In the genomic region with DNA sequence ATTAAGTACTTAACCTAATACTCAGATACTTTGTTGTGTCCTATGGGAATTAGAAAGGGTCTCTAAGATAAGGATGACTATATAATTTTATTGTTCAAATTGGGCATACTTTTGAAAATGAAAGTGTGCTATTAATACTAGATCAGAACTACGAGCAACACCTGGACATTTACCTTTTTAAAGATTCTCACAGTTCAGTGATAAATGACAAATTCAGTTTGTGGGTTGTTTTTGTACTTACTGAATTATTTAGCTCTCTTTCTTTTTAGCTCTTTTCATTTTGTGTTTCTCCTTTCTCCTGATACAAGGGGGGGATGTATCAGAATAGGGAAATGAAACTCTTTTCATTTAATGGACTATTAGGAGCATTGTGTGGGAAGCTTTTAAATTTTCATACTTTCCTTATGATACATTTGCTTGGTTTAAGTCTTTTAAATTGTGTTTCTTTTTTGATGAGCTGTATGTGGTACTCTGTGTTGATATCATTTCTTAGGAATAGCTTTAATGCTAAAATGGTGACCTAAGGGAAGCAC, we compare ENCODE assay signal across 20 cellular contexts. TPM values are rescaled to one million over a fixed set of nuclear protein-coding genes. Genes with fewer than 3 reads are reported as not detected.
A peak's percentile ranks its signal among the peaks of the same experiment; 100 is the strongest.
DNase-seq lines count a peak whose midpoint lies in the region; ATAC-seq and TF ChIP-seq lines count a peak whose summit lies in the region.
"Had no signal": no experiment of that assay in that cellular context is flagged by ENCODE, and none has a peak within 500 bp of the region (broad histone marks: within the 10 kb centered on the region; RNA-seq: fewer than 3 reads in every experiment).

No MANE protein-coding gene starts in this region.

- CTCF ChIA-PET in RWPE1 (lab: Yijun Ruan, JAX), result interaction anchor here (0.9 kb wide), 1 partner anchor 9 kb away, joined by 4 read pairs; no protein-coding TSS in a partner anchor

- peak overlapping the region in 5 of 6 donors; percentile 25 to 94 (median 57) for H3K27ac Mint-ChIP-seq in naive B cell
- H3K27ac Mint-ChIP-seq: brain, H9 had no signal

- no peaks in the 10 kb centered on the region for H3K27me3 Mint-ChIP-seq in naive B cell
- H3K27me3 Mint-ChIP-seq: brain had no signal

- DNase-seq in SIG-M5 treated with dmso at 0.1 percent for 504 hours (lab: John Stamatoyannopoulos, UW; ENCODE audit: unreplicated experiment), result peak; percentile 17
- no peak for DNase-seq in SIG-M5 (lab: John Stamatoyannopoulos, UW)
- DNase-seq in MV-4-11 (lab: John Stamatoyannopoulos, UW), result peak; percentile 52
- DNase-seq in naive B cell, result no peak
- DNase-seq in NCI-H1417 (lab: John Stamatoyannopoulos, UW), result no peak
- no peak for DNase-seq in DMS 273 treated with DMSO at 0.1 percent for 48 hours (lab: John Stamatoyannopoulos, UW)
- no peak for DNase-seq in RWPE1 (ENCODE audit: low spot score)
- DNase-seq: activated CD4-positive, alpha-beta T cell treated with anti-CD3 and anti-CD28 coated beads for 1 hour; H9; heart right ventricle; left ventricle myocardium inferior; NCI-H187 treated with DMSO at 0.1 percent for 48 hours; NCI-H345; stimulated activated CD4-positive, alpha-beta T cell treated with anti-CD3 and anti-CD28 coated beads, Interleukin-1b, Interleukin-23, amount 100 ng/mL, for 48 hours; stimulated activated naive CD4-positive, alpha-beta T cell had no signal

- no peak for TF ChIP-seq CTCF in RWPE1 (conservative IDR thresholded peaks at IDR 0.05; ENCODE audit: low read depth)

- no peak overlapping the region for H3K27ac ChIP-seq in RWPE1
- H3K27ac ChIP-seq: coronary artery, heart right ventricle, left ventricle myocardium inferior, prostate gland, thoracic aorta had no signal

- ATAC-seq in GM21360 (IDR thresholded peaks at IDR 0.05; ENCODE audit: unreplicated experiment) (peak; percentile 30), naive B cell (ENCODE audit: low read depth in 2 of 2) (no peak)
- ATAC-seq: heart right ventricle had no signal

- peaks cover 19 to 20% of the 10 kb centered on the region in 2 donors for H3K36me3 Mint-ChIP-seq in naive B cell

- peaks cover 45 to 56% (median 47%) of the 10 kb centered on the region in 3 donors for H3K4me1 Mint-ChIP-seq in naive B cell

- H3K4me3 Mint-ChIP-seq in naive B cell, result peak overlapping the region in 2 of 8 donors; percentile 38 to 54
- H3K4me3 Mint-ChIP-seq: brain, H9 had no signal

- peaks cover 0 to 1% (median 0%) of the 10 kb centered on the region in 7 donors for H3K9me3 Mint-ChIP-seq in naive B cell

- POLR2A ChIA-PET in RWPE1 (lab: Yijun Ruan, JAX; ENCODE audit: low non-redundant PET), result no interaction called here

RNA-seq across cellular contexts. Expression of a gene that starts 47.5 kb away (rescaled TPM):
- polyA plus RNA-seq in naive B cell (ENCODE audit: low read depth in 6 of 6), result 10 to 100 TPM in 5 of 6 donors, 1 to 10 TPM in 1; 4.8 to 54.3 (median 31.4) TPM

Comparison
In these comparisons a context has a peak if more than half of its experiments do, and no peak if none do; other contexts are left out.
1. DNase-seq: peak in SIG-M5 treated with dmso at 0.1 percent for 504 hours (single experiment) and MV-4-11 (single experiment); none in SIG-M5 (single experiment), naive B cell (single experiment), NCI-H1417 (0 of 3), DMS 273 treated with DMSO at 0.1 percent for 48 hours (single experiment) and RWPE1 (single experiment).